In the genomic region with DNA sequence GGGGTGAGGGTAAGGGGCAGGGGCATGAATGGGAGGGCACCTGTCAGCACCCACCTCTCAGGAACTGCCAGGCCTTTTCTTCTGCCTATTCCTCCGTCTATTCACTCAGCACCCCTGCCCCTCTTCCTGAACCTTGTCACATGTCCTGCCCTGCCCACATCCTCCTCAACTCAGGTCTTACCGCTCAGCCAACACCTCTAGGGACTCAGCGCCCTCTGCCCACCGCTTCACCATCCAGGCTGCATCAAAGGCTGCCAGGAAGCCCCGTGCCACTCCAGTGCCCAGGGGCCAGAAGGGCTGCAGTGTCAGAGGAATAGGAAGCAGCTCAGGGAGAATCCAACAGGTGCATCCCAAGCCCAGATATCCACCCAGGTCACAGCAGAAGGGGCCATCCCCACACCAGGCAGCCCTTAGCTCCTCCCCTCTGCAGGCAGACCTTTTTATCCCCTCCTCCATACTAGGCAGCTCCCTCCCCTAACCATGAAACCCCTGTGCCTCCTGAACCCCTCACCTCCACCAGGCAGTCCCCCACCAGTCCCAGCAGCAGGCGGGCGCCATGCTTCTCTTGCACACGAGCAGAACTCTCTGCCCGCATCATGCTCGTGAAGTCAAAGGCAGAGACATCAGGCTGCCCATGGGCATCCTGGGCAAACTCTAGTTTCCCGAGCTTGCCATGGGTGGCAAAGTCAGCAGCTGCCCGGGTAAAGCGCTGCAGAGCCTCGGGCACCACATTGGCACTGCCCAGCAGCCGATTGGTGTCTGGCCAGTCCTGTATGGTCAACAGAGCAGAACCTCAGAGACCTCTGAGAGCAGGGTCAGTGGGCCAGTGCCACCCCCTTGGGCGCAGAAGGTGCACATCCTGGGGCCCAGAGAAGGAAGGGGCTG, we compare ENCODE assay signal across 9 cellular contexts. TPM values are rescaled to one million over a fixed set of nuclear protein-coding genes. Genes with fewer than 3 reads are reported as not detected.
DNase-seq lines count a peak whose midpoint lies in the region; ATAC-seq and TF ChIP-seq lines count a peak whose summit lies in the region.
"Had no signal": no experiment of that assay in that cellular context is flagged by ENCODE, and none has a peak within 500 bp of the region (broad histone marks: within the 10 kb centered on the region; RNA-seq: fewer than 3 reads in every experiment).

No MANE protein-coding gene starts in this region.

- H3K27me3 Mint-ChIP-seq in CD4-positive, CD25-positive, alpha-beta regulatory T cell, result peaks cover 1% of the 10 kb centered on the region
- no peaks in the 10 kb centered on the region for H3K27me3 Mint-ChIP-seq in activated T-helper 17 cell treated with anti-CD3 and anti-CD28 coated beads, Interleukin-2, amount 50 U/mL, for 72 hours
- no peaks in the 10 kb centered on the region for H3K27me3 Mint-ChIP-seq in type B pancreatic cell

- peaks cover 5 to 69% (median 38%) of the 10 kb centered on the region in 4 donors for H3K4me1 Mint-ChIP-seq in CD4-positive, CD25-positive, alpha-beta regulatory T cell
- H3K4me1 Mint-ChIP-seq in activated T-helper 17 cell treated with anti-CD3 and anti-CD28 coated beads, Interleukin-2, amount 50 U/mL, for 72 hours, result peaks cover 28% of the 10 kb centered on the region
- peaks cover 8% of the 10 kb centered on the region for H3K4me1 Mint-ChIP-seq in type B pancreatic cell (ENCODE audit: unreplicated experiment)

- TF ChIP-seq CTCF in mucosa of descending colon (IDR thresholded peaks at IDR 0.05) (no peak), type B pancreatic cell (conservative IDR thresholded peaks at IDR 0.05) (no peak)

- H3K4me1 ChIP-seq in CD4-positive, CD25-positive, alpha-beta regulatory T cell (ENCODE audit: control insufficient read depth, insufficient read depth, low read length, poor library complexity, severe bottlenecking), result peaks cover 49% of the 10 kb centered on the region
- peaks cover 14% of the 10 kb centered on the region for H3K4me1 ChIP-seq in mucosa of descending colon (ENCODE audit: low read depth)

- intact Hi-C loops in mucosa of descending colon (cut with DNase I, micrococcal nuclease), result no loop called here
- intact Hi-C loops in left ventricle myocardium superior (cut with micrococcal nuclease), result no loop called here

- H3K9me3 ChIP-seq in CD4-positive, CD25-positive, alpha-beta regulatory T cell (ENCODE audit: control insufficient read depth in 2 of 2, low read length in 2 of 2), result no peaks in the 10 kb centered on the region
- H3K9me3 ChIP-seq in mucosa of descending colon, result no peaks in the 10 kb centered on the region

- peak overlapping the region; percentile 92 to 93 (median 93) for H3K27ac Mint-ChIP-seq in CD4-positive, CD25-positive, alpha-beta regulatory T cell
- H3K27ac Mint-ChIP-seq in activated T-helper 17 cell treated with anti-CD3 and anti-CD28 coated beads, Interleukin-2, amount 50 U/mL, for 72 hours, result peak overlapping the region; percentile 83
- H3K27ac Mint-ChIP-seq in type B pancreatic cell, result no peak overlapping the region

- peaks cover 24% of the 10 kb centered on the region for H3K36me3 ChIP-seq in CD4-positive, CD25-positive, alpha-beta regulatory T cell (ENCODE audit: control insufficient read depth, insufficient read depth, low read length)
- H3K36me3 ChIP-seq in mucosa of descending colon (ENCODE audit: low read depth), result no peaks in the 10 kb centered on the region

- peak in 2 of 3 donors; percentile 51 to 84 for DNase-seq in CD4-positive, CD25-positive, alpha-beta regulatory T cell
- DNase-seq in mucosa of descending colon, result peak in 1 of 3 donors; percentile 76
- DNase-seq in HT-29 (ENCODE audit: low spot score), result no peak
- DNase-seq in type B pancreatic cell (ENCODE audit: extremely low spot score, unreplicated experiment), result no peak
- no peak for DNase-seq in left ventricle myocardium superior
- DNase-seq: stimulated activated CD4-positive, alpha-beta T cell treated with anti-CD3 and anti-CD28 coated beads, Interleukin-4, amount 100 ng/mL, for 24 hours had no signal

- H3K4me3 Mint-ChIP-seq in CD4-positive, CD25-positive, alpha-beta regulatory T cell, result peak overlapping the region; percentile 7 to 98 (median 78)
- peak overlapping the region; percentile 48 for H3K4me3 Mint-ChIP-seq in activated T-helper 17 cell treated with anti-CD3 and anti-CD28 coated beads, Interleukin-2, amount 50 U/mL, for 72 hours
- H3K4me3 Mint-ChIP-seq in type B pancreatic cell, result no peak overlapping the region

- H3K27me3 ChIP-seq in CD4-positive, CD25-positive, alpha-beta regulatory T cell (ENCODE audit: control insufficient read depth, insufficient read depth, low read length), result no peaks in the 10 kb centered on the region

- peak; percentile 78 for ATAC-seq in CD4-positive, CD25-positive, alpha-beta regulatory T cell (ENCODE audit: low read depth in 2 of 2)
- ATAC-seq in GM21423 (IDR thresholded peaks at IDR 0.05; ENCODE audit: unreplicated experiment) (peak; percentile 32), mucosa of descending colon (peak; percentile 31), GM18505 (IDR thresholded peaks at IDR 0.05; ENCODE audit: unreplicated experiment) (no peak), left ventricle myocardium superior (no peak)
- peak; percentile 49 for ATAC-seq in activated T-helper 17 cell treated with anti-CD3 and anti-CD28 coated beads, Interleukin-2, amount 50 U/mL, for 72 hours (replicated peaks)

- peak overlapping the region; percentile 41 for H3K27ac ChIP-seq in CD4-positive, CD25-positive, alpha-beta regulatory T cell (ENCODE audit: insufficient read depth, low read length, poor library complexity, severe bottlenecking)

- H3K9me3 Mint-ChIP-seq in CD4-positive, CD25-positive, alpha-beta regulatory T cell, result no peaks in the 10 kb centered on the region
- H3K9me3 Mint-ChIP-seq in activated T-helper 17 cell treated with anti-CD3 and anti-CD28 coated beads, Interleukin-2, amount 50 U/mL, for 72 hours, result no peaks in the 10 kb centered on the region
- H3K9me3 Mint-ChIP-seq in type B pancreatic cell, result no peaks in the 10 kb centered on the region

- H3K4me3 ChIP-seq in CD4-positive, CD25-positive, alpha-beta regulatory T cell (ENCODE audit: low read depth, low read length), result peak overlapping the region; percentile 32
- H3K4me3 ChIP-seq in mucosa of descending colon, result no peak overlapping the region

- no peak for TF ChIP-seq POLR2A in GM18505 (IDR thresholded peaks at IDR 0.05; ENCODE audit: borderline replicate concordance, extremely low read depth, insufficient read depth, insufficient read length)

- peaks cover 23% of the 10 kb centered on the region for H3K36me3 Mint-ChIP-seq in CD4-positive, CD25-positive, alpha-beta regulatory T cell
- peaks cover 42% of the 10 kb centered on the region for H3K36me3 Mint-ChIP-seq in activated T-helper 17 cell treated with anti-CD3 and anti-CD28 coated beads, Interleukin-2, amount 50 U/mL, for 72 hours (ENCODE audit: low read depth)
- H3K36me3 Mint-ChIP-seq in type B pancreatic cell, result peaks cover 14% of the 10 kb centered on the region

RNA-seq across cellular contexts. Expression of gene MICAL1, which starts 5.5 kb away (rescaled TPM):
- 166 TPM for total RNA-seq in CD4-positive, CD25-positive, alpha-beta regulatory T cell
- polyA plus RNA-seq in CD4-positive, CD25-positive, alpha-beta regulatory T cell, result 10 to 100 TPM; 14.6 to 20.9 (median 17.2) TPM
- 10 to 100 TPM; 43.3 to 58.3 TPM for total RNA-seq in activated T-helper 17 cell treated with anti-CD3 and anti-CD28 coated beads, Interleukin-2, amount 50 U/mL, for 72 hours
- 10 to 100 TPM; 43.1 to 72.9 (median 57.8) TPM for total RNA-seq in mucosa of descending colon
- 23.6 and 26.4 TPM in 2 replicates for total RNA-seq in HT-29 (2014; rRNA removed; shearing (Covaris generic))
- total RNA-seq in type B pancreatic cell (ENCODE audit: low replicate concordance), result 27.7 and 49.7 TPM in 2 replicates
- 7.5 TPM for total RNA-seq in left ventricle myocardium superior

RNA-seq across cellular contexts. Expression of gene SMPD2, which starts 9.5 kb away (rescaled TPM):
- total RNA-seq in CD4-positive, CD25-positive, alpha-beta regulatory T cell, result 30.2 TPM
- 10 to 100 TPM in 3 of 4 donors, 1 to 10 TPM in 1; 9.5 to 14.8 (median 12.4) TPM for polyA plus RNA-seq in CD4-positive, CD25-positive, alpha-beta regulatory T cell
- total RNA-seq in activated T-helper 17 cell treated with anti-CD3 and anti-CD28 coated beads, Interleukin-2, amount 50 U/mL, for 72 hours, result 1 to 10 TPM; 8.0 to 9.7 TPM
- total RNA-seq in mucosa of descending colon (10 to 100 TPM; 13.4 to 24.8 (median 22.7) TPM), type B pancreatic cell (ENCODE audit: low replicate concordance) (13.7 and 23.5 TPM in 2 replicates), left ventricle myocardium superior (5.7 TPM)
- total RNA-seq in HT-29 (2014; rRNA removed; shearing (Covaris generic)), result 50.3 and 50.4 TPM in 2 replicates

RNA-seq across cellular contexts. Expression of gene PPIL6, which starts 9.6 kb away (rescaled TPM):
- 0.91 TPM for total RNA-seq in CD4-positive, CD25-positive, alpha-beta regulatory T cell
- polyA plus RNA-seq in CD4-positive, CD25-positive, alpha-beta regulatory T cell, result under 1 TPM; 0.24 to 0.72 (median 0.39) TPM
- under 1 TPM in 1 of 2 donors, not detected in 1; 0.39 TPM for total RNA-seq in activated T-helper 17 cell treated with anti-CD3 and anti-CD28 coated beads, Interleukin-2, amount 50 U/mL, for 72 hours
- total RNA-seq in mucosa of descending colon, result 1 to 10 TPM in 2 of 3 donors, under 1 TPM in 1; 0.67 to 5.5 (median 2.9) TPM
- 0.48 and 0.50 TPM in 2 replicates for total RNA-seq in HT-29 (2014; rRNA removed; shearing (Covaris generic))
- 3.4 and 6.1 TPM in 2 replicates for total RNA-seq in type B pancreatic cell (ENCODE audit: low replicate concordance)
- 2.5 TPM for total RNA-seq in left ventricle myocardium superior

RNA-seq across cellular contexts. Expression of gene ZBTB24, which starts 33.0 kb away (rescaled TPM):
- 20.2 TPM for total RNA-seq in CD4-positive, CD25-positive, alpha-beta regulatory T cell
- polyA plus RNA-seq in CD4-positive, CD25-positive, alpha-beta regulatory T cell, result 10 to 100 TPM in 3 of 4 donors, 1 to 10 TPM in 1; 9.2 to 11.9 (median 10.5) TPM
- total RNA-seq in activated T-helper 17 cell treated with anti-CD3 and anti-CD28 coated beads, Interleukin-2, amount 50 U/mL, for 72 hours, result 10 to 100 TPM; 11.0 to 11.4 TPM
- total RNA-seq in mucosa of descending colon, result 1 to 10 TPM; 6.5 to 7.7 (median 6.9) TPM
- 4.6 and 4.8 TPM in 2 replicates for total RNA-seq in HT-29 (2014; rRNA removed; shearing (Covaris generic))
- total RNA-seq in type B pancreatic cell (ENCODE audit: low replicate concordance), result 7.7 and 10.6 TPM in 2 replicates
- 3.4 TPM for total RNA-seq in left ventricle myocardium superior

Comparison
In these comparisons a context has a peak if more than half of its experiments do, and no peak if none do; other contexts are left out.
1. ATAC-seq: peak in CD4-positive, CD25-positive, alpha-beta regulatory T cell (2 of 2), GM21423 (single experiment), activated T-helper 17 cell treated with anti-CD3 and anti-CD28 coated beads, Interleukin-2, amount 50 U/mL, for 72 hours (single experiment) and mucosa of descending colon (single experiment); none in GM18505 (single experiment) and left ventricle myocardium superior (single experiment).
2. DNase-seq: peak in CD4-positive, CD25-positive, alpha-beta regulatory T cell (2 of 3); none in HT-29 (single experiment), type B pancreatic cell (single experiment) and left ventricle myocardium superior (single experiment).